Comparison of ENCODE assay signal across 3 cellular contexts in genomic region chr5:106525438-106525837, GRCh38.
"Had no signal": no experiment of that assay in that cellular context is flagged by ENCODE, and none has a peak within 500 bp of the region (broad histone marks: within the 10 kb centered on the region; RNA-seq: fewer than 3 reads in every experiment).

No MANE protein-coding gene starts in this region.

- ATAC-seq: GM12878 had no signal

- H3K4me3 ChIP-seq: GM12878 had no signal

- DNase-seq: GDM1, GF-D8 had no signal
